8 cellular contexts compared by ENCODE assay signal in the genomic region with DNA sequence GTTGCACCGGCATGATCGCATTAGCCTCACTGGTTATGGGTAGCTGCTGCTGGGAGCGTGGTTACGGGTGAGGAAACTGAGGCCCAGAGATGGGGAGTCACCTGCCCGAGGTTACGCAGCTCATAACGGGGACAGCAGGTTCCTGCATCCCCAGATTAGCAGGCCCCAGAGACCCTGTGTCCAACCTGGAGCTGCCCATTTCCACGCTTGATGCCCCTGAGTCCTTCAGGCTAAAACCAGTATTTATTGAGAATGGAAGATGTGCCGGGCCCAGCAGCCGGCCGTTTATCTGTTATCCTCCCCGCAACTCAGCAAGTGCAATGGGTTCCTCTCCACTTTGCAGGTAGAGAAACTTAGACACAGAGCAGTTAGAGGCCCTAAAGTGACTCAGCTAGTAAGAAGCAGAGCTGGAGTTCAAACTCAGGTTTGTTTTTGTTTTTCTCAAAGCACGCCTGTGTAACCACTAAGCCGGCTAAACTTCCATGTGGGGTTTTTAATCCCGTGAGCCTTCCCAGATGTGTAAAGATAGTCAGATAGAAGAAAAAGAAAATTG. TPM values are rescaled to one million over a fixed set of nuclear protein-coding genes. Genes with fewer than 3 reads are reported as not detected.
DNase-seq lines count a peak whose midpoint lies in the region; ATAC-seq, FAIRE-seq and TF ChIP-seq lines count a peak whose summit lies in the region.

No MANE protein-coding gene starts in this region.

- no peaks in the 10 kb centered on the region for H3K36me3 ChIP-seq in bronchial epithelial cell (ENCODE audit: control insufficient read depth, insufficient read depth, low read length)
- H3K36me3 ChIP-seq in left lung: no peaks in the 10 kb centered on the region

- TF ChIP-seq CTCF in HFF-Myc (IDR thresholded peaks at IDR 0.05; ENCODE audit: low read depth, low read length, missing control alignments) (no peak), bronchial epithelial cell (IDR thresholded peaks at IDR 0.05; ENCODE audit: insufficient read depth, low read length, severe bottlenecking) (no peak), left lung (IDR thresholded peaks at IDR 0.05) (no peak)

- no peaks in the 10 kb centered on the region for H3K27me3 ChIP-seq in bronchial epithelial cell (ENCODE audit: control insufficient read depth, insufficient read depth, low read length)
- no peaks in the 10 kb centered on the region for H3K27me3 ChIP-seq in left lung

- intact Hi-C loops in left lung (cut with DNase I): no loop called here

- peak; percentile 28 for DNase-seq in activated CD4-positive, alpha-beta T cell treated with anti-CD3 and anti-CD28 coated beads for 48 hours
- no peak for DNase-seq in activated CD4-positive, alpha-beta T cell treated with anti-CD3 and anti-CD28 coated beads for 1 hour
- DNase-seq in HFF-Myc (ENCODE audit: extremely low read depth, low read depth) (no peak), NCI-H82 treated with DMSO at 0.1 percent for 48 hours (lab: John Stamatoyannopoulos, UW; ENCODE audit: unreplicated experiment) (peak; percentile 49), bronchial epithelial cell (ENCODE audit: low read depth) (peak; percentile 46), left lung (no peak), germinal center (ENCODE audit: low spot score) (no peak)

- FAIRE-seq in bronchial epithelial cell (lab: Jason Lieb, UNC): no peak

- peak overlapping the region; percentile 94 for H3K4me3 ChIP-seq in HFF-Myc (replicated peaks; ENCODE audit: low read depth, low read length)
- peak overlapping the region; percentile 79 for H3K4me3 ChIP-seq in bronchial epithelial cell (ENCODE audit: low read depth, low read length)
- peak overlapping the region; percentile 89 to 91 for H3K4me3 ChIP-seq in left lung

- H3K9me3 ChIP-seq in left lung: no peaks in the 10 kb centered on the region

- peaks cover 15 to 26% of the 10 kb centered on the region in 2 donors for H3K4me1 ChIP-seq in left lung

- peak overlapping the region; percentile 90 to 96 for H3K27ac ChIP-seq in left lung
- peak overlapping the region; percentile 97 for H3K27ac ChIP-seq in temporal lobe (ENCODE audit: low read depth, low read length)

- peak; percentile 31 for ATAC-seq in left lung

RNA-seq across cellular contexts. Expression of a gene that starts 0.7 kb away (rescaled TPM):
- total RNA-seq in bronchial epithelial cell: 47.4 and 83.5 TPM in 2 replicates
- 10 to 100 TPM; 16.7 to 17.3 TPM for total RNA-seq in left lung
- total RNA-seq in temporal lobe: 144 TPM

RNA-seq across cellular contexts. Expression of a gene that starts 34.8 kb away (rescaled TPM):
- total RNA-seq in bronchial epithelial cell: 6.9 and 8.7 TPM in 2 replicates
- 1 to 10 TPM in 1 of 2 donors, under 1 TPM in 1; 0.64 to 3.4 TPM for total RNA-seq in left lung
- not detected for total RNA-seq in temporal lobe

Comparison
In these comparisons a context has a peak if more than half of its experiments do, and no peak if none do; other contexts are left out.
1. DNase-seq: peak in activated CD4-positive, alpha-beta T cell treated with anti-CD3 and anti-CD28 coated beads for 48 hours (single experiment), NCI-H82 treated with DMSO at 0.1 percent for 48 hours (single experiment) and bronchial epithelial cell (single experiment); none in activated CD4-positive, alpha-beta T cell treated with anti-CD3 and anti-CD28 coated beads for 1 hour (single experiment), HFF-Myc (single experiment), left lung (0 of 2) and germinal center (single experiment).
2. Peak in every context shown above with its lines, with median percentiles within 50 percentile points of each other: H3K4me3 ChIP-seq.